In the genomic region with DNA sequence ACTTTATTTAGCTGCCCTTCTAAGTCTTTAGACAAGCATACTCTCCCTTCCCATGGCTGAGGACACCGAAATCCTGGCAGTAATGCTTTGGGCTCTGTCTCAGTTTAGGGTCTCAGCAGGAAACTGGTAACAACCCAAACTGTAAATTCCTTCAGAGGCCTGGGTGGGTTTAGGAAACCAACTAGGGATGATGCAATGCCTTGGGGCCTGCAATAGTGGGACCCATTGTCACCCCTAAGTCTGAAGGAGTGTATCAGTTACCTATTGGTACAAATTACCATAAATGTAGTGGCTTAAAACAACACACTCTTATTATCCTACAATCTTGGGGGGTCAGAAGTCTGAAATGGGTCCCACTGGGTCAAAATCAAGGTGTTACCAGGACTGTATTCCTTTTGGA, we compare ENCODE assay signal across 41 cellular contexts. TPM values are rescaled to one million over a fixed set of nuclear protein-coding genes. Genes with fewer than 3 reads are reported as not detected.
"Had no signal": no experiment of that assay in that cellular context is flagged by ENCODE, and none has a peak within 500 bp of the region (broad histone marks: within the 10 kb centered on the region; RNA-seq: fewer than 3 reads in every experiment).

No MANE protein-coding gene starts in this region.

- H3K27ac Mint-ChIP-seq: activated naive CD4-positive, alpha-beta T cell treated with anti-CD3 and anti-CD28 coated beads for 36 hours; activated naive CD4-positive, alpha-beta T cell treated with anti-CD3 and anti-CD28 coated beads, Interleukin-2, amount 10 ng/mL, durations not matched to agents 7 days and 5 days; activated naive CD4-positive, alpha-beta T cell treated with anti-CD3 and anti-CD28 coated beads, Interleukin-2, amount 50 U/mL, for 24 hours; activated naive CD4-positive, alpha-beta T cell treated with anti-CD3 and anti-CD28 coated beads, Interleukin-2, amount 50 U/mL, for 72 hours; activated naive CD8-positive, alpha-beta T cell; activated naive CD8-positive, alpha-beta T cell treated with anti-CD3 and anti-CD28 coated beads for 36 hours; activated naive CD8-positive, alpha-beta T cell treated with anti-CD3 and anti-CD28 coated beads, Interleukin-2, amount 10 ng/mL, durations not matched to agents 7 days and 5 days; activated naive CD8-positive, alpha-beta T cell treated with anti-CD3 and anti-CD28 coated beads, Interleukin-2, amount 50 U/mL, for 24 hours; activated T-cell treated with anti-CD3 and anti-CD28 coated beads, Interleukin-2, amount 50 U/mL, for 24 hours; activated T-cell treated with anti-CD3 and anti-CD28 coated beads, Interleukin-2, amount 50 U/mL, for 72 hours; activated T-helper 1 cell treated with anti-CD3 and anti-CD28 coated beads, Interleukin-12 subunit alpha, Interleukin-12 subunit beta, Interleukin-2, Interleukin-4 antibody, amounts not matched to agents 30 ng/mL and 10 ng/mL and 1 ng/mL, durations not matched to agents 14 hours and 24 hours and 36 hours; activated T-helper 17 cell treated with anti-CD3 and anti-CD28 coated beads, Interleukin-2, amount 50 U/mL, for 72 hours; activated T-helper 2 cell treated with anti-CD3 and anti-CD28 coated beads, Interferon-gamma antibody, Interleukin-2, Interleukin-4, amounts not matched to agents 10 μg/mL and 5 μg/mL and 100 μg/mL, durations not matched to agents 14 hours and 24 hours and 36 hours; brain had no signal

- H3K4me1 Mint-ChIP-seq: activated naive CD4-positive, alpha-beta T cell treated with anti-CD3 and anti-CD28 coated beads, Interleukin-2, amount 10 ng/mL, durations not matched to agents 7 days and 5 days; activated naive CD4-positive, alpha-beta T cell treated with anti-CD3 and anti-CD28 coated beads, Interleukin-2, amount 50 U/mL, for 24 hours; activated naive CD8-positive, alpha-beta T cell treated with anti-CD3 and anti-CD28 coated beads for 36 hours; activated naive CD8-positive, alpha-beta T cell treated with anti-CD3 and anti-CD28 coated beads, Interleukin-2, amount 50 U/mL, for 24 hours; activated T-helper 17 cell treated with anti-CD3 and anti-CD28 coated beads, Interleukin-2, amount 50 U/mL, for 72 hours; central memory CD8-positive, alpha-beta T cell had no signal

- H3K36me3 Mint-ChIP-seq: activated naive CD4-positive, alpha-beta T cell treated with anti-CD3 and anti-CD28 coated beads, Interleukin-2, amount 10 ng/mL, durations not matched to agents 7 days and 5 days; activated naive CD4-positive, alpha-beta T cell treated with anti-CD3 and anti-CD28 coated beads, Interleukin-2, amount 50 U/mL, for 24 hours; activated naive CD4-positive, alpha-beta T cell treated with anti-CD3 and anti-CD28 coated beads, Interleukin-2, amount 50 U/mL, for 72 hours; activated naive CD8-positive, alpha-beta T cell treated with anti-CD3 and anti-CD28 coated beads for 36 hours; activated naive CD8-positive, alpha-beta T cell treated with anti-CD3 and anti-CD28 coated beads, Interleukin-2, amount 10 ng/mL, durations not matched to agents 7 days and 5 days; brain had no signal

- H3K9me3 Mint-ChIP-seq: activated naive CD4-positive, alpha-beta T cell treated with anti-CD3 and anti-CD28 coated beads for 36 hours; activated naive CD4-positive, alpha-beta T cell treated with anti-CD3 and anti-CD28 coated beads, Interleukin-2, amount 10 ng/mL, durations not matched to agents 7 days and 5 days; activated naive CD4-positive, alpha-beta T cell treated with anti-CD3 and anti-CD28 coated beads, Interleukin-2, amount 50 U/mL, for 24 hours; activated naive CD4-positive, alpha-beta T cell treated with anti-CD3 and anti-CD28 coated beads, Interleukin-2, amount 50 U/mL, for 72 hours; activated naive CD8-positive, alpha-beta T cell treated with anti-CD3 and anti-CD28 coated beads for 36 hours; activated naive CD8-positive, alpha-beta T cell treated with anti-CD3 and anti-CD28 coated beads, Interleukin-2, amount 10 ng/mL, durations not matched to agents 7 days and 5 days; activated naive CD8-positive, alpha-beta T cell treated with anti-CD3 and anti-CD28 coated beads, Interleukin-2, amount 50 U/mL, for 24 hours; activated T-cell treated with anti-CD3 and anti-CD28 coated beads, Interleukin-2, amount 50 U/mL, for 24 hours; activated T-cell treated with anti-CD3 and anti-CD28 coated beads, Interleukin-2, amount 50 U/mL, for 4 hours; activated T-cell treated with anti-CD3 and anti-CD28 coated beads, Interleukin-2, amount 50 U/mL, for 72 hours; activated T-helper 1 cell treated with anti-CD3 and anti-CD28 coated beads, Interleukin-12 subunit alpha, Interleukin-12 subunit beta, Interleukin-2, Interleukin-4 antibody, amounts not matched to agents 30 ng/mL and 10 ng/mL and 1 ng/mL, durations not matched to agents 14 hours and 24 hours and 36 hours; activated T-helper 17 cell treated with anti-CD3 and anti-CD28 coated beads, Interleukin-2, amount 50 U/mL, for 72 hours; activated T-helper 2 cell treated with anti-CD3 and anti-CD28 coated beads, Interferon-gamma antibody, Interleukin-2, Interleukin-4, amounts not matched to agents 10 μg/mL and 5 μg/mL and 100 μg/mL, durations not matched to agents 14 hours and 24 hours and 36 hours; central memory CD8-positive, alpha-beta T cell had no signal

- H3K4me3 Mint-ChIP-seq: activated naive CD4-positive, alpha-beta T cell treated with anti-CD3 and anti-CD28 coated beads for 36 hours; activated naive CD4-positive, alpha-beta T cell treated with anti-CD3 and anti-CD28 coated beads, Interleukin-2, amount 10 ng/mL, durations not matched to agents 7 days and 5 days; activated naive CD4-positive, alpha-beta T cell treated with anti-CD3 and anti-CD28 coated beads, Interleukin-2, amount 50 U/mL, for 24 hours; activated naive CD8-positive, alpha-beta T cell; activated naive CD8-positive, alpha-beta T cell treated with anti-CD3 and anti-CD28 coated beads for 36 hours; activated naive CD8-positive, alpha-beta T cell treated with anti-CD3 and anti-CD28 coated beads, Interleukin-2, amount 10 ng/mL, durations not matched to agents 7 days and 5 days; activated naive CD8-positive, alpha-beta T cell treated with anti-CD3 and anti-CD28 coated beads, Interleukin-2, amount 50 U/mL, for 24 hours; activated T-cell treated with anti-CD3 and anti-CD28 coated beads, Interleukin-2, amount 50 U/mL, for 24 hours; activated T-cell treated with anti-CD3 and anti-CD28 coated beads, Interleukin-2, amount 50 U/mL, for 4 hours; activated T-cell treated with anti-CD3 and anti-CD28 coated beads, Interleukin-2, amount 50 U/mL, for 72 hours; activated T-helper 1 cell treated with anti-CD3 and anti-CD28 coated beads, Interleukin-12 subunit alpha, Interleukin-12 subunit beta, Interleukin-2, Interleukin-4 antibody, amounts not matched to agents 30 ng/mL and 10 ng/mL and 1 ng/mL, durations not matched to agents 14 hours and 24 hours and 36 hours; activated T-helper 17 cell treated with anti-CD3 and anti-CD28 coated beads, Interleukin-2, amount 50 U/mL, for 72 hours; brain; central memory CD8-positive, alpha-beta T cell had no signal

- H3K4me3 ChIP-seq: adrenal gland, ascending aorta, body of pancreas, breast epithelium, cardiac muscle cell had no signal

- FAIRE-seq: astrocyte had no signal

- H3K4me1 ChIP-seq: adrenal gland, ascending aorta, breast epithelium had no signal

- DNase-seq: activated effector memory CD4-positive, alpha-beta T cell treated with anti-CD3 and anti-CD28 coated beads, Interleukin-2, amount 50 U/mL, for 16 hours; activated effector memory CD4-positive, alpha-beta T cell treated with Interleukin-2 at 50 U/mL for 16 hours; activated gamma-delta T cell; activated gamma-delta T cell treated with Interleukin-2 at 50 U/mL for 16 hours; activated naive CD4-positive, alpha-beta T cell; activated naive CD4-positive, alpha-beta T cell treated with anti-CD3 and anti-CD28 coated beads for 36 hours; activated naive CD4-positive, alpha-beta T cell treated with anti-CD3 and anti-CD28 coated beads, Interleukin-2, amount 10 ng/mL, durations not matched to agents 7 days and 5 days; activated naive CD4-positive, alpha-beta T cell treated with anti-CD3 and anti-CD28 coated beads, Interleukin-2, amount 50 U/mL, for 16 hours; activated naive CD4-positive, alpha-beta T cell treated with Interleukin-2 at 50 U/mL for 16 hours; activated naive CD8-positive, alpha-beta T cell treated with anti-CD3 and anti-CD28 coated beads for 36 hours; activated naive CD8-positive, alpha-beta T cell treated with anti-CD3 and anti-CD28 coated beads, Interleukin-2, amount 10 ng/mL, durations not matched to agents 7 days and 5 days; activated naive CD8-positive, alpha-beta T cell treated with anti-CD3 and anti-CD28 coated beads, Interleukin-2, amount 50 U/mL, for 24 hours; activated T-cell treated with anti-CD3 and anti-CD28 coated beads for 4 hours; activated T-cell treated with anti-CD3 and anti-CD28 coated beads, Interleukin-2, amount 50 U/mL, for 1 hour; activated T-cell treated with anti-CD3 and anti-CD28 coated beads, Interleukin-2, amount 50 U/mL, for 24 hours; activated T-cell treated with anti-CD3 and anti-CD28 coated beads, Interleukin-2, amount 50 U/mL, for 4 hours; activated T-cell treated with anti-CD3 and anti-CD28 coated beads, Interleukin-2, amount 50 U/mL, for 48 hours; activated T-cell treated with anti-CD3 and anti-CD28 coated beads, Interleukin-2, amount 50 U/mL, for 72 hours; adrenal gland; amniotic stem cell; amygdala; anterior cingulate cortex; aorta; body of pancreas; brain microvascular endothelial cell; caudate nucleus; central memory CD4-positive, alpha-beta T cell; cerebellar nuclear complex had no signal

- ATAC-seq: activated naive CD4-positive, alpha-beta T cell treated with anti-CD3 and anti-CD28 coated beads, Interleukin-2, amount 50 U/mL, for 72 hours; activated naive CD8-positive, alpha-beta T cell treated with anti-CD3 and anti-CD28 coated beads, Interleukin-2, amount 50 U/mL, for 24 hours; activated T-cell treated with anti-CD3 and anti-CD28 coated beads, Interleukin-2, amount 50 U/mL, for 4 hours; activated T-cell treated with anti-CD3 and anti-CD28 coated beads, Interleukin-2, amount 50 U/mL, for 72 hours; activated T-helper 17 cell treated with anti-CD3 and anti-CD28 coated beads, Interleukin-2, amount 50 U/mL, for 72 hours; body of pancreas had no signal

- H3K27ac ChIP-seq: adrenal gland, ascending aorta, body of pancreas, brain microvascular endothelial cell, breast epithelium, cardiac muscle cell had no signal

- H3K27me3 ChIP-seq: adrenal gland, ascending aorta, body of pancreas, brain microvascular endothelial cell, breast epithelium, cardiac muscle cell had no signal

- H3K36me3 ChIP-seq: adrenal gland, ascending aorta, brain microvascular endothelial cell, breast epithelium, cardiac muscle cell had no signal

- H3K9me3 ChIP-seq: adrenal gland, ascending aorta, body of pancreas had no signal

RNA-seq across cellular contexts. Expression of a gene that starts 36.0 kb away (rescaled TPM):
- total RNA-seq: aorta, ascending aorta, cardiac muscle cell, chondrocyte had no signal
